ENCODE assay signal across 1 cellular context in genomic region chr5:102531506-102531905, GRCh38.
TF ChIP-seq lines count a peak whose summit lies in the region.

No MANE protein-coding gene starts in this region.

TF ChIP-seq in liver, 16 proteins besides CTCF, POLR2A, EP300 and RAD21 (continued from another document):
- TF ChIP-seq REST (IDR thresholded peaks at IDR 0.05) (no peak), RXRA (IDR thresholded peaks at IDR 0.05) (peak in 1 of 2 donors; percentile 45), FOXA2 (IDR thresholded peaks at IDR 0.05) (no peak)
